ENCODE assay signal across 40 cellular contexts in genomic region chr4:162209706-162210105, GRCh38. TPM values are rescaled to one million over a fixed set of nuclear protein-coding genes. Genes with fewer than 3 reads are reported as not detected.
"Had no signal": no experiment of that assay in that cellular context is flagged by ENCODE, and none has a peak within 500 bp of the region (broad histone marks: within the 10 kb centered on the region; RNA-seq: fewer than 3 reads in every experiment).

No MANE protein-coding gene starts in this region.

- H3K9me3 ChIP-seq: ascending aorta had no signal

- FAIRE-seq: bronchial epithelial cell, TTC549 had no signal

- ATAC-seq: activated CD8-positive, alpha-beta T cell treated with anti-CD3 and anti-CD28 coated beads for 36 hours; activated naive CD8-positive, alpha-beta T cell treated with anti-CD3 and anti-CD28 coated beads, Interleukin-2, amount 50 U/mL, for 24 hours; activated T-cell treated with anti-CD3 and anti-CD28 coated beads, Interleukin-2, amount 50 U/mL, for 4 hours; activated T-cell treated with anti-CD3 and anti-CD28 coated beads, Interleukin-2, amount 50 U/mL, for 72 hours; activated T-helper 17 cell treated with anti-CD3 and anti-CD28 coated beads, Interleukin-2, amount 50 U/mL, for 72 hours had no signal

- H3K27me3 ChIP-seq: ascending aorta, cardiac muscle cell had no signal

- H3K27ac ChIP-seq: ascending aorta, cardiac muscle cell, VCaP had no signal

- H3K36me3 Mint-ChIP-seq: activated CD4-positive, alpha-beta memory T cell treated with anti-CD3 and anti-CD28 coated beads for 36 hours; activated naive CD4-positive, alpha-beta T cell treated with anti-CD3 and anti-CD28 coated beads, Interleukin-2, amount 10 ng/mL, durations not matched to agents 7 days and 5 days; activated naive CD4-positive, alpha-beta T cell treated with anti-CD3 and anti-CD28 coated beads, Interleukin-2, amount 50 U/mL, for 24 hours; activated naive CD8-positive, alpha-beta T cell; activated naive CD8-positive, alpha-beta T cell treated with anti-CD3 and anti-CD28 coated beads, Interleukin-2, amount 10 ng/mL, durations not matched to agents 7 days and 5 days; brain had no signal

- H3K4me3 Mint-ChIP-seq: activated B cell treated with CpG ODN at 0.5 μM for 24 hours; activated CD4-positive, alpha-beta memory T cell treated with anti-CD3 and anti-CD28 coated beads for 36 hours; activated CD4-positive, alpha-beta T cell treated with anti-CD3 and anti-CD28 coated beads, Interleukin-2, amount 10 ng/mL, durations not matched to agents 24 days and 14 days; activated CD8-positive, alpha-beta T cell treated with anti-CD3 and anti-CD28 coated beads for 36 hours; activated naive CD4-positive, alpha-beta T cell treated with anti-CD3 and anti-CD28 coated beads, Interleukin-2, amount 10 ng/mL, durations not matched to agents 7 days and 5 days; activated naive CD4-positive, alpha-beta T cell treated with anti-CD3 and anti-CD28 coated beads, Interleukin-2, amount 50 U/mL, for 24 hours; activated naive CD8-positive, alpha-beta T cell; activated naive CD8-positive, alpha-beta T cell treated with anti-CD3 and anti-CD28 coated beads, Interleukin-2, amount 10 ng/mL, durations not matched to agents 7 days and 5 days; activated naive CD8-positive, alpha-beta T cell treated with anti-CD3 and anti-CD28 coated beads, Interleukin-2, amount 50 U/mL, for 24 hours; activated T-cell treated with anti-CD3 and anti-CD28 coated beads, Interleukin-2, amount 50 U/mL, for 4 hours; activated T-cell treated with anti-CD3 and anti-CD28 coated beads, Interleukin-2, amount 50 U/mL, for 72 hours; activated T-helper 1 cell treated with anti-CD3 and anti-CD28 coated beads, Interleukin-12 subunit alpha, Interleukin-12 subunit beta, Interleukin-2, Interleukin-4 antibody, amounts not matched to agents 30 ng/mL and 10 ng/mL and 1 ng/mL, durations not matched to agents 14 hours and 24 hours and 36 hours; activated T-helper 17 cell treated with anti-CD3 and anti-CD28 coated beads, Interleukin-2, amount 50 U/mL, for 72 hours; brain; central memory CD8-positive, alpha-beta T cell; T-helper 1 cell treated with Interleukin-12 subunit alpha and Interleukin-12 subunit beta and Interleukin-4 antibody, amounts not matched to agents 30 μg/mL and 1 μg/mL, for 36 hours; T-helper 2 cell treated with Interferon-gamma antibody and Interleukin-4, amounts not matched to agents 5 μg/mL and 100 μg/mL, for 36 hours had no signal

- H3K27me3 Mint-ChIP-seq: activated B cell treated with CpG ODN at 0.5 μM for 24 hours; activated CD4-positive, alpha-beta memory T cell treated with anti-CD3 and anti-CD28 coated beads for 36 hours; activated CD4-positive, alpha-beta T cell treated with anti-CD3 and anti-CD28 coated beads, Interleukin-2, amount 10 ng/mL, durations not matched to agents 24 days and 14 days; activated CD8-positive, alpha-beta T cell treated with anti-CD3 and anti-CD28 coated beads for 36 hours; activated naive CD4-positive, alpha-beta T cell treated with anti-CD3 and anti-CD28 coated beads, Interleukin-2, amount 10 ng/mL, durations not matched to agents 7 days and 5 days; activated naive CD4-positive, alpha-beta T cell treated with anti-CD3 and anti-CD28 coated beads, Interleukin-2, amount 50 U/mL, for 24 hours; activated naive CD8-positive, alpha-beta T cell; activated naive CD8-positive, alpha-beta T cell treated with anti-CD3 and anti-CD28 coated beads, Interleukin-2, amount 10 ng/mL, durations not matched to agents 7 days and 5 days; activated naive CD8-positive, alpha-beta T cell treated with anti-CD3 and anti-CD28 coated beads, Interleukin-2, amount 50 U/mL, for 24 hours; activated T-helper 17 cell treated with anti-CD3 and anti-CD28 coated beads, Interleukin-2, amount 50 U/mL, for 72 hours; central memory CD8-positive, alpha-beta T cell had no signal

- H3K36me3 ChIP-seq: ascending aorta, cardiac muscle cell had no signal

- DNase-seq: activated B cell treated with CpG ODN at 0.5 μM for 24 hours; activated CD4-positive, alpha-beta memory T cell treated with anti-CD3 and anti-CD28 coated beads for 36 hours; activated CD4-positive, alpha-beta T cell treated with anti-CD3 and anti-CD28 coated beads for 4 hours; activated CD4-positive, alpha-beta T cell treated with anti-CD3 and anti-CD28 coated beads, Interleukin-2, amount 10 ng/mL, durations not matched to agents 24 days and 14 days; activated CD4-positive, alpha-beta T cell treated with anti-CD3 and anti-CD28 coated beads, Interleukin-2, amount 50 U/mL, for 1 hour; activated CD4-positive, alpha-beta T cell treated with anti-CD3 and anti-CD28 coated beads, Interleukin-2, amount 50 U/mL, for 4 hours; activated CD4-positive, CD25-positive, alpha-beta regulatory T cell treated with anti-CD3 and anti-CD28 coated beads, Interleukin-2, amount 50 U/mL, for 72 hours; activated CD8-positive, alpha-beta memory T cell treated with anti-CD3 and anti-CD28 coated beads, Interleukin-2, amount 50 U/mL, for 4 hours; activated CD8-positive, alpha-beta T cell treated with anti-CD3 and anti-CD28 coated beads for 36 hours; activated effector memory CD4-positive, alpha-beta T cell treated with Interleukin-2 at 50 U/mL for 16 hours; activated gamma-delta T cell; activated naive CD4-positive, alpha-beta T cell treated with anti-CD3 and anti-CD28 coated beads, Interleukin-2, amount 10 ng/mL, durations not matched to agents 7 days and 5 days; activated naive CD4-positive, alpha-beta T cell treated with Interleukin-2 at 50 U/mL for 16 hours; activated naive CD8-positive, alpha-beta T cell treated with anti-CD3 and anti-CD28 coated beads, Interleukin-2, amount 10 ng/mL, durations not matched to agents 7 days and 5 days; activated naive CD8-positive, alpha-beta T cell treated with anti-CD3 and anti-CD28 coated beads, Interleukin-2, amount 50 U/mL, for 24 hours; activated T-cell treated with anti-CD3 and anti-CD28 coated beads for 4 hours; activated T-cell treated with anti-CD3 and anti-CD28 coated beads, Interleukin-2, amount 50 U/mL, for 1 hour; activated T-cell treated with anti-CD3 and anti-CD28 coated beads, Interleukin-2, amount 50 U/mL, for 4 hours; activated T-cell treated with anti-CD3 and anti-CD28 coated beads, Interleukin-2, amount 50 U/mL, for 72 hours; amygdala; anterior cingulate cortex; caudate nucleus; cerebellar nuclear complex; T-helper 2 cell; T-helper 9 cell had no signal

- H3K4me3 ChIP-seq: ascending aorta, cardiac muscle cell had no signal

- H3K9me3 Mint-ChIP-seq: activated CD4-positive, alpha-beta T cell treated with anti-CD3 and anti-CD28 coated beads, Interleukin-2, amount 10 ng/mL, durations not matched to agents 24 days and 14 days; activated naive CD4-positive, alpha-beta T cell treated with anti-CD3 and anti-CD28 coated beads, Interleukin-2, amount 50 U/mL, for 24 hours; activated T-helper 1 cell treated with anti-CD3 and anti-CD28 coated beads, Interleukin-12 subunit alpha, Interleukin-12 subunit beta, Interleukin-2, Interleukin-4 antibody, amounts not matched to agents 30 ng/mL and 10 ng/mL and 1 ng/mL, durations not matched to agents 14 hours and 24 hours and 36 hours; T-helper 1 cell treated with Interleukin-12 subunit alpha and Interleukin-12 subunit beta and Interleukin-4 antibody, amounts not matched to agents 30 μg/mL and 1 μg/mL, for 36 hours had no signal

- H3K4me1 Mint-ChIP-seq: activated B cell treated with CpG ODN at 0.5 μM for 24 hours; activated CD4-positive, alpha-beta T cell treated with anti-CD3 and anti-CD28 coated beads, Interleukin-2, amount 10 ng/mL, durations not matched to agents 24 days and 14 days; activated naive CD4-positive, alpha-beta T cell treated with anti-CD3 and anti-CD28 coated beads, Interleukin-2, amount 10 ng/mL, durations not matched to agents 7 days and 5 days; activated naive CD4-positive, alpha-beta T cell treated with anti-CD3 and anti-CD28 coated beads, Interleukin-2, amount 50 U/mL, for 24 hours; activated naive CD8-positive, alpha-beta T cell treated with anti-CD3 and anti-CD28 coated beads, Interleukin-2, amount 10 ng/mL, durations not matched to agents 7 days and 5 days; activated naive CD8-positive, alpha-beta T cell treated with anti-CD3 and anti-CD28 coated beads, Interleukin-2, amount 50 U/mL, for 24 hours; activated T-helper 17 cell treated with anti-CD3 and anti-CD28 coated beads, Interleukin-2, amount 50 U/mL, for 72 hours; brain; central memory CD8-positive, alpha-beta T cell had no signal

- H3K27ac Mint-ChIP-seq: activated B cell treated with CpG ODN at 0.5 μM for 24 hours; activated CD4-positive, alpha-beta memory T cell treated with anti-CD3 and anti-CD28 coated beads for 36 hours; activated CD4-positive, alpha-beta T cell treated with anti-CD3 and anti-CD28 coated beads, Interleukin-2, amount 10 ng/mL, durations not matched to agents 24 days and 14 days; activated CD8-positive, alpha-beta T cell treated with anti-CD3 and anti-CD28 coated beads for 36 hours; activated naive CD4-positive, alpha-beta T cell treated with anti-CD3 and anti-CD28 coated beads, Interleukin-2, amount 10 ng/mL, durations not matched to agents 7 days and 5 days; activated naive CD4-positive, alpha-beta T cell treated with anti-CD3 and anti-CD28 coated beads, Interleukin-2, amount 50 U/mL, for 24 hours; activated naive CD8-positive, alpha-beta T cell; activated naive CD8-positive, alpha-beta T cell treated with anti-CD3 and anti-CD28 coated beads, Interleukin-2, amount 10 ng/mL, durations not matched to agents 7 days and 5 days; activated naive CD8-positive, alpha-beta T cell treated with anti-CD3 and anti-CD28 coated beads, Interleukin-2, amount 50 U/mL, for 24 hours; activated T-cell treated with anti-CD3 and anti-CD28 coated beads, Interleukin-2, amount 50 U/mL, for 72 hours; activated T-helper 1 cell treated with anti-CD3 and anti-CD28 coated beads, Interleukin-12 subunit alpha, Interleukin-12 subunit beta, Interleukin-2, Interleukin-4 antibody, amounts not matched to agents 30 ng/mL and 10 ng/mL and 1 ng/mL, durations not matched to agents 14 hours and 24 hours and 36 hours; activated T-helper 17 cell treated with anti-CD3 and anti-CD28 coated beads, Interleukin-2, amount 50 U/mL, for 72 hours; brain; T-helper 1 cell treated with Interleukin-12 subunit alpha and Interleukin-12 subunit beta and Interleukin-4 antibody, amounts not matched to agents 30 μg/mL and 1 μg/mL, for 36 hours; T-helper 2 cell treated with Interferon-gamma antibody and Interleukin-4, amounts not matched to agents 5 μg/mL and 100 μg/mL, for 36 hours had no signal

- H3K4me1 ChIP-seq: ascending aorta had no signal

RNA-seq across cellular contexts. Expression of gene FSTL5, which starts 45.9 kb away (rescaled TPM):
- total RNA-seq: activated B cell treated with CpG ODN at 0.5 μM for 24 hours; activated CD4-positive, alpha-beta memory T cell treated with anti-CD3 and anti-CD28 coated beads for 36 hours; activated CD4-positive, alpha-beta T cell treated with anti-CD3 and anti-CD28 coated beads, Interleukin-2, amount 10 ng/mL, durations not matched to agents 24 days and 14 days; activated CD8-positive, alpha-beta memory T cell treated with anti-CD3 and anti-CD28 coated beads for 36 hours; activated CD8-positive, alpha-beta T cell treated with anti-CD3 and anti-CD28 coated beads for 36 hours; activated naive CD8-positive, alpha-beta T cell treated with anti-CD3 and anti-CD28 coated beads, Interleukin-2, amount 10 ng/mL, durations not matched to agents 7 days and 5 days; activated T-cell treated with anti-CD3 and anti-CD28 coated beads, Interleukin-2, amount 50 U/mL, for 4 hours; activated T-cell treated with anti-CD3 and anti-CD28 coated beads, Interleukin-2, amount 50 U/mL, for 72 hours; activated T-helper 1 cell treated with anti-CD3 and anti-CD28 coated beads, Interleukin-12 subunit alpha, Interleukin-12 subunit beta, Interleukin-2, Interleukin-4 antibody, amounts not matched to agents 30 ng/mL and 10 ng/mL and 1 ng/mL, durations not matched to agents 14 hours and 24 hours and 36 hours; activated T-helper 17 cell treated with anti-CD3 and anti-CD28 coated beads, Interleukin-2, amount 50 U/mL, for 72 hours; ascending aorta; bronchial epithelial cell; chondrocyte had no signal
